Comparison of ENCODE assay signal across 11 cellular contexts in the genomic region with DNA sequence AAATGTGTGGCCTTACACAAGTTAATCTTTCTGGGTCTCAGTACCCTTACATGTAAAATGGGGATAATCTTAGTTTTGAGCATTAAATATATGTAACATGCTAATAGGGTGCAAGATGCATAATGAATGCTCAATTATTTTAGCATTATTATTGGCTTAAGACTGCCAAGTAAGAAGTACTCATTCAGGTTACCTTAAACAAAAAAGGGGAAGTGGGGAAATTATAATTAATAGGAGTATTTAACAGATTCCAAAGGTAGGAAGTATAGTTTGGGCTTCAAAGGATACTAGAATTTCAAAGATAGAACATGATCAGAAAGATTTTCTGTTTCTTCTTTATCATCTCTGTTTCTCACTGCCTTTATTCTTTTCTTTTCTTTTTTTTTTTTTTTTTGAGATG. TPM values are rescaled to one million over a fixed set of nuclear protein-coding genes. Genes with fewer than 3 reads are reported as not detected.
"Had no signal": no experiment of that assay in that cellular context is flagged by ENCODE, and none has a peak within 500 bp of the region (broad histone marks: within the 10 kb centered on the region; RNA-seq: fewer than 3 reads in every experiment).

No MANE protein-coding gene starts in this region.

- H3K9me3 ChIP-seq: HAP-1 had no signal

- H3K27ac ChIP-seq: HL-60 had no signal

- H3K4me1 Mint-ChIP-seq: IgD-negative memory B cell had no signal

- H3K9me3 Mint-ChIP-seq: HFFc6, IgD-negative memory B cell had no signal

- H3K27ac Mint-ChIP-seq: HFFc6 had no signal

- ATAC-seq: HCT116 had no signal

- DNase-seq: GOT3, H7, HFFc6, KG1 had no signal

- H3K4me3 ChIP-seq: HAP-1 had no signal

- FAIRE-seq: HepG2 had no signal

- H3K36me3 Mint-ChIP-seq: IgD-negative memory B cell had no signal

- H3K4me3 Mint-ChIP-seq: HFFc6, IgD-negative memory B cell had no signal

RNA-seq across cellular contexts. Expression of gene CFAP126, which starts 5.8 kb away (rescaled TPM):
- total RNA-seq: H4, H7, HepG2, HFFc6, HT1080 had no signal
- polyA plus RNA-seq: HepG2, IgD-negative memory B cell had no signal
